In the genomic region with DNA sequence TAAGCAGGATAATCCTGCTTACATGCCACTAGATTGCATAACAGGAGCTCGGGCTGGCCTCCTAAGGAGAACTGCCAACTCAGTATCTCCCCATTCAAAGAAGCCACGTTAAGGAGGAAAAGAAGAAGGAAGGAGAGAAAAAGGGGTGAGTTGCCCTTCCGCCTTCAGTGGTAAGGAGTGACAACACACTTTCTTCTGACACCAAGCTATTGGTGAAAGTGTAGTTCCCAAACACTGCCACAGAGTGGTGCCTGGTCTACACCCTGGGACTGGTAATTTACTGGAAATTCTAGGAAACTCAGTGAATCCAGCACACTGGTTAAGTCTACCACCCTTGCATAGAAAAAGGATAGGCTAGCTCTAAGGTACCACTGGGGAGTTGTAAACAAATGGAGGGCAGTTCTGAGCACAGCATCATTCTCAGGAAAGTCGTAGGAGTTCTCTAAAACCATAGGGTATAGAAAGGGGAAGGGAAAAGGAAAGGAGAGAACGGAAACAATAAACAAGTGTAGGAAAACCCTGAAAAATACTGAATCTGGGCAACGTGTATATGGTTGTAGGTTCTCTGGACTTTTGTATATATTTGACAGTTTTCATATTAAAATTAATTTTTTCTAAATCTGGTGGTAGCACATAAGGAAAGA, we compare ENCODE assay signal across 8 cellular contexts. TPM values are rescaled to one million over a fixed set of nuclear protein-coding genes. Genes with fewer than 3 reads are reported as not detected.
DNase-seq lines count a peak whose midpoint lies in the region; ATAC-seq and TF ChIP-seq lines count a peak whose summit lies in the region.

No MANE protein-coding gene starts in this region.

- intact Hi-C loops in breast epithelium (cut with DNase I; ENCODE audit: low total_unique reads), result loop anchor here (10.0 kb wide), 1 partner anchor 144 kb away; no protein-coding TSS in a partner anchor

- TF ChIP-seq POLR2A in breast epithelium (IDR thresholded peaks at IDR 0.05), result no peak

- H3K9me3 ChIP-seq in breast epithelium, result no peaks in the 10 kb centered on the region

- no peaks in the 10 kb centered on the region for H3K27me3 ChIP-seq in breast epithelium

- H3K27ac Mint-ChIP-seq in T-helper 2 cell treated with Interferon-gamma antibody and Interleukin-4, amounts not matched to agents 5 μg/mL and 100 μg/mL, for 36 hours, result no peak overlapping the region

- no peaks in the 10 kb centered on the region for H3K36me3 ChIP-seq in breast epithelium

- TF ChIP-seq CTCF in breast epithelium (IDR thresholded peaks at IDR 0.05), result peak; percentile 55 to 83 (median 70)

- no peak overlapping the region for H3K27ac ChIP-seq in breast epithelium

- H3K4me1 Mint-ChIP-seq in T-helper 2 cell treated with Interferon-gamma antibody and Interleukin-4, amounts not matched to agents 5 μg/mL and 100 μg/mL, for 36 hours (ENCODE audit: low read depth), result peaks cover 5% of the 10 kb centered on the region

- H3K9me3 Mint-ChIP-seq in T-helper 2 cell treated with Interferon-gamma antibody and Interleukin-4, amounts not matched to agents 5 μg/mL and 100 μg/mL, for 36 hours, result no peaks in the 10 kb centered on the region

- no peaks in the 10 kb centered on the region for H3K4me1 ChIP-seq in breast epithelium

- ATAC-seq in HG02610 (IDR thresholded peaks at IDR 0.05; ENCODE audit: unreplicated experiment), result peak; percentile 88

- no peak overlapping the region for H3K4me3 ChIP-seq in breast epithelium

- H3K27me3 Mint-ChIP-seq in T-helper 2 cell treated with Interferon-gamma antibody and Interleukin-4, amounts not matched to agents 5 μg/mL and 100 μg/mL, for 36 hours (ENCODE audit: low read depth), result no peaks in the 10 kb centered on the region

- H3K4me3 Mint-ChIP-seq in T-helper 2 cell treated with Interferon-gamma antibody and Interleukin-4, amounts not matched to agents 5 μg/mL and 100 μg/mL, for 36 hours, result no peak overlapping the region

- H3K36me3 Mint-ChIP-seq in T-helper 2 cell treated with Interferon-gamma antibody and Interleukin-4, amounts not matched to agents 5 μg/mL and 100 μg/mL, for 36 hours (ENCODE audit: low read depth), result peaks cover 2% of the 10 kb centered on the region

- DNase-seq in NCI-H524 (lab: John Stamatoyannopoulos, UW) (peak; percentile 14 to 60), NCI-H524 treated with DMSO at 0.1 percent for 48 hours (lab: John Stamatoyannopoulos, UW) (no peak), MV-4-11 (lab: John Stamatoyannopoulos, UW) (peak; percentile 72), breast epithelium (ENCODE audit: low spot score in 2 of 2) (peak in 1 of 2 donors; percentile 37), islet precursor cell (peak; percentile 84)
- peak; percentile 29 for DNase-seq in T-helper 2 cell treated with Interferon-gamma antibody and Interleukin-4, amounts not matched to agents 5 μg/mL and 100 μg/mL, for 36 hours (ENCODE audit: low spot score)
- DNase-seq in stimulated activated CD4-positive, alpha-beta T cell treated with anti-CD3 and anti-CD28 coated beads, Interleukin-4, amount 100 ng/mL, for 24 hours, result peak; percentile 47

RNA-seq across cellular contexts. Expression of a gene that starts 58.2 kb away (rescaled TPM):
- 10 to 100 TPM; 37.4 to 58.1 (median 46.4) TPM for total RNA-seq in breast epithelium
